ENCODE assay signal across 9 cellular contexts in the genomic region with DNA sequence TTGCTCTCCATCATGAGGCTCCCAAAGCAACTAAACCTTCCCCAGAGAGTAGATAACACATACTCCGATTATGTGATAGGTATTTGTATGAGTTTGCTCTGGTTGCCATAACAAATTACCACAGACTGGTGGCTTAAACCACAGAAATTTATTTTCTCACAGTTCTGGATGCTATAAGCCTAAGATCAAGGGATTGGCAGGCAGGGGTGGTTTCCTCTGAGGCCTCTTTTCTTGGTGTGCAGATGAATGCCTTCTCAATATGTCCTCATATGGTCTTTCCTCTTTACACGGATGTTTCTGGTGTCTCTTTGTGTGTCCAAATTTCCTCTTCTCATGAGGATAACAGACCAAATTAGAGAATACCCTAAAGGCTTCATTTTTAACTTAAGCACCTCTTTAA.
DNase-seq lines count a peak whose midpoint lies in the region; ATAC-seq and TF ChIP-seq lines count a peak whose summit lies in the region.
"Had no signal": no experiment of that assay in that cellular context is flagged by ENCODE, and none has a peak within 500 bp of the region (broad histone marks: within the 10 kb centered on the region; RNA-seq: fewer than 3 reads in every experiment).

No MANE protein-coding gene starts in this region.

- H3K4me3 ChIP-seq in brain microvascular endothelial cell (ENCODE audit: low read depth, low read length): no peak overlapping the region
- H3K4me3 ChIP-seq in MG63: no peak overlapping the region
- H3K4me3 ChIP-seq in tibial nerve: no peak overlapping the region
- H3K4me3 ChIP-seq: upper lobe of left lung had no signal

- in situ Hi-C loops in brain microvascular endothelial cell (cut with HindIII; ENCODE audit: low pct_ligation_motif_present, low sequenced_read_pairs): no loop called here

- no peak for TF ChIP-seq POLR2A in tibial nerve (IDR thresholded peaks at IDR 0.05)

- H3K36me3 ChIP-seq in brain microvascular endothelial cell (replicated peaks): no peaks in the 10 kb centered on the region
- H3K36me3 ChIP-seq in MG63: no peaks in the 10 kb centered on the region
- no peaks in the 10 kb centered on the region for H3K36me3 ChIP-seq in tibial nerve
- H3K36me3 ChIP-seq: upper lobe of left lung had no signal

- TF ChIP-seq CTCF in brain microvascular endothelial cell (IDR thresholded peaks at IDR 0.05; ENCODE audit: low read depth, low read length, missing control alignments) (no peak), tibial nerve (IDR thresholded peaks at IDR 0.05) (no peak)

- H3K27me3 ChIP-seq in brain microvascular endothelial cell (replicated peaks) (no peaks in the 10 kb centered on the region), MG63 (peaks cover 7% of the 10 kb centered on the region; the same call in 1 of the 2 replicates), tibial nerve (no peaks in the 10 kb centered on the region)
- H3K27me3 ChIP-seq: upper lobe of left lung had no signal

- DNase-seq in T-helper 9 cell (peak; percentile 12), brain microvascular endothelial cell (peak; percentile 87), MG63 (no peak), tibial nerve (ENCODE audit: low spot score in 2 of 2) (no peak)
- DNase-seq in stimulated activated CD4-positive, alpha-beta T cell treated with anti-CD3 and anti-CD28 coated beads, TNF-alpha, amount 100 ng/mL, for 48 hours (ENCODE audit: low read depth in 3 of 3): peak in 2 of 3 donors; percentile 26 to 31
- DNase-seq: NCI-H345, upper lobe of left lung had no signal

- TF ChIP-seq EP300 in tibial nerve (IDR thresholded peaks at IDR 0.05): no peak

- H3K4me1 ChIP-seq in tibial nerve: no peaks in the 10 kb centered on the region
- H3K4me1 ChIP-seq: upper lobe of left lung had no signal

- 53 to 54% methylated on average over 2 of the region's 2 CpGs for WGBS in tibial nerve, 2 donors

- H3K9me3 ChIP-seq in MG63 (no peaks in the 10 kb centered on the region), tibial nerve (no peaks in the 10 kb centered on the region)
- H3K9me3 ChIP-seq: upper lobe of left lung had no signal

- ATAC-seq in HG03565 (IDR thresholded peaks at IDR 0.05; ENCODE audit: unreplicated experiment): peak; percentile 64
- ATAC-seq in HG02973 (IDR thresholded peaks at IDR 0.05; ENCODE audit: unreplicated experiment): no peak

- peak overlapping the region; percentile 23 for H3K27ac ChIP-seq in brain microvascular endothelial cell
- no peak overlapping the region for H3K27ac ChIP-seq in tibial nerve
- H3K27ac ChIP-seq: upper lobe of left lung had no signal

Comparison
In these comparisons a context has a peak if more than half of its experiments do, and no peak if none do; other contexts are left out.
1. DNase-seq: peak in T-helper 9 cell (single experiment), brain microvascular endothelial cell (single experiment) and stimulated activated CD4-positive, alpha-beta T cell treated with anti-CD3 and anti-CD28 coated beads, TNF-alpha, amount 100 ng/mL, for 48 hours (2 of 3); none in MG63 (single experiment) and tibial nerve (0 of 2).